ENCODE assay signal across 1 cellular context in genomic region chr19:7925171-7925837, GRCh38.
A peak's percentile ranks its signal among the peaks of the same experiment; 100 is the strongest.
TF ChIP-seq lines count a peak whose summit lies in the region.

No MANE protein-coding gene starts in this region.

TF ChIP-seq in HEK293, 187 proteins besides CTCF, POLR2A, EP300 and RAD21 (continued from another document):
- no peak for TF ChIP-seq INSM2 (tag by site-specific recombination; IDR thresholded peaks at IDR 0.05)
- peak; percentile 90 for TF ChIP-seq ZFHX2 (tag by site-specific recombination; conservative IDR thresholded peaks at IDR 0.05)
- TF ChIP-seq PBX3 (CRISPR knock-in tag; IDR thresholded peaks at IDR 0.05): peak; percentile 95
- peak; percentile 48; the same call in 1 of the 2 replicates for TF ChIP-seq ZBTB17 (tag by site-specific recombination; IDR thresholded peaks at IDR 0.05)
- 0 out of 2 replicates have a peak, but pooled peaks have one; percentile 9 for TF ChIP-seq EGR2 (tag by site-specific recombination; IDR thresholded peaks at IDR 0.05; ENCODE audit: low read depth)
- TF ChIP-seq KLF8 (tag by site-specific recombination; IDR thresholded peaks at IDR 0.05): peak; percentile 68; the same call in 1 of the 2 replicates
- TF ChIP-seq ZNF76 (tag by site-specific recombination; IDR thresholded peaks at IDR 0.05; ENCODE audit: borderline replicate concordance, low read depth): no peak
- peak; percentile 51; the same call in 1 of the 2 replicates for TF ChIP-seq ZNF10 (tag by site-specific recombination; IDR thresholded peaks at IDR 0.05)
- peak; percentile 46; the same call in 1 of the 2 replicates for TF ChIP-seq ZNF561 (tag by site-specific recombination; IDR thresholded peaks at IDR 0.05; ENCODE audit: borderline replicate concordance)
- TF ChIP-seq ZSCAN4 (tag by site-specific recombination; IDR thresholded peaks at IDR 0.05): no peak
- peak; percentile 25; the same call in 1 of the 2 replicates for TF ChIP-seq GLIS2 (tag by site-specific recombination; IDR thresholded peaks at IDR 0.05)
- no peak for TF ChIP-seq REST (tag by site-specific recombination; IDR thresholded peaks at IDR 0.05)
- no peak for TF ChIP-seq ZNF311 (tag by site-specific recombination; IDR thresholded peaks at IDR 0.05; ENCODE audit: borderline replicate concordance)
- TF ChIP-seq PRDM10 (tag by site-specific recombination; IDR thresholded peaks at IDR 0.05): peak; percentile 41; the same call in 1 of the 2 replicates
- 0 out of 2 replicates have a peak, but pooled peaks have one; percentile 26 for TF ChIP-seq ZEB2 (tag by site-specific recombination; IDR thresholded peaks at IDR 0.05)
- no peak for TF ChIP-seq ZNF544 (tag by site-specific recombination; IDR thresholded peaks at IDR 0.05)
- peak; percentile 72 for TF ChIP-seq ZNF660 (tag by site-specific recombination; IDR thresholded peaks at IDR 0.05)
- no peak for TF ChIP-seq ZNF664 (tag by site-specific recombination; IDR thresholded peaks at IDR 0.05)
- TF ChIP-seq HOXD13 (CRISPR knock-in tag; IDR thresholded peaks at IDR 0.05; ENCODE audit: borderline replicate concordance): no peak
- peak; percentile 78 for TF ChIP-seq KLF10 (tag by site-specific recombination; IDR thresholded peaks at IDR 0.05)
- TF ChIP-seq REPIN1 (tag by site-specific recombination; IDR thresholded peaks at IDR 0.05; ENCODE audit: low read depth): no peak
- TF ChIP-seq KLF9 (tag by site-specific recombination; IDR thresholded peaks at IDR 0.05; ENCODE audit: low read depth): peak; percentile 22; the same call in 1 of the 2 replicates
- TF ChIP-seq ZNF571 (tag by site-specific recombination; IDR thresholded peaks at IDR 0.05): no peak
- TF ChIP-seq ZNF214 (tag by site-specific recombination; IDR thresholded peaks at IDR 0.05; ENCODE audit: borderline replicate concordance): no peak
- peak; percentile 44; the same call in 1 of the 2 replicates for TF ChIP-seq GLIS1 (tag by site-specific recombination; IDR thresholded peaks at IDR 0.05)
- TF ChIP-seq ZFP41 (tag by site-specific recombination; IDR thresholded peaks at IDR 0.05; ENCODE audit: borderline replicate concordance): no peak
- TF ChIP-seq HOXA7 (CRISPR knock-in tag; IDR thresholded peaks at IDR 0.05; ENCODE audit: borderline replicate concordance): no peak
- peak; percentile 90 for TF ChIP-seq ZBTB26 (tag by site-specific recombination; optimal IDR thresholded peaks at IDR 0.05)
- TF ChIP-seq ZBTB7A (tag by site-specific recombination; IDR thresholded peaks at IDR 0.05; ENCODE audit: low read depth): 0 out of 2 replicates have a peak, but pooled peaks have one; percentile 31
- peak; percentile 37; the same call in 1 of the 2 replicates for TF ChIP-seq SP3 (tag by site-specific recombination; IDR thresholded peaks at IDR 0.05)
- 0 out of 2 replicates have a peak, but pooled peaks have one; percentile 11 for TF ChIP-seq YY1 (tag by site-specific recombination; IDR thresholded peaks at IDR 0.05)
- TF ChIP-seq ZNF121 (tag by site-specific recombination; IDR thresholded peaks at IDR 0.05): no peak
- TF ChIP-seq ZSCAN30 (tag by site-specific recombination; IDR thresholded peaks at IDR 0.05): 0 out of 2 replicates have a peak, but pooled peaks have one; percentile 11
- no peak for TF ChIP-seq ZFP3 (tag by site-specific recombination; IDR thresholded peaks at IDR 0.05; ENCODE audit: low read depth)
- 0 out of 2 replicates have a peak, but pooled peaks have one; percentile 27 for TF ChIP-seq ZBTB44 (tag by site-specific recombination; IDR thresholded peaks at IDR 0.05)
- peak; percentile 57; the same call in 1 of the 2 replicates for TF ChIP-seq ZNF398 (tag by site-specific recombination; IDR thresholded peaks at IDR 0.05)
- no peak for TF ChIP-seq ZNF843 (tag by site-specific recombination; IDR thresholded peaks at IDR 0.05)
- no peak for TF ChIP-seq ZNF26 (tag by site-specific recombination; IDR thresholded peaks at IDR 0.05)
- TF ChIP-seq ZBTB48 (tag by site-specific recombination; IDR thresholded peaks at IDR 0.05): 0 out of 2 replicates have a peak, but pooled peaks have one; percentile 28
TF ChIP-seq in HEK293: peak in this region for 27.
